Comparison of ENCODE assay signal across 8 cellular contexts in the genomic region with DNA sequence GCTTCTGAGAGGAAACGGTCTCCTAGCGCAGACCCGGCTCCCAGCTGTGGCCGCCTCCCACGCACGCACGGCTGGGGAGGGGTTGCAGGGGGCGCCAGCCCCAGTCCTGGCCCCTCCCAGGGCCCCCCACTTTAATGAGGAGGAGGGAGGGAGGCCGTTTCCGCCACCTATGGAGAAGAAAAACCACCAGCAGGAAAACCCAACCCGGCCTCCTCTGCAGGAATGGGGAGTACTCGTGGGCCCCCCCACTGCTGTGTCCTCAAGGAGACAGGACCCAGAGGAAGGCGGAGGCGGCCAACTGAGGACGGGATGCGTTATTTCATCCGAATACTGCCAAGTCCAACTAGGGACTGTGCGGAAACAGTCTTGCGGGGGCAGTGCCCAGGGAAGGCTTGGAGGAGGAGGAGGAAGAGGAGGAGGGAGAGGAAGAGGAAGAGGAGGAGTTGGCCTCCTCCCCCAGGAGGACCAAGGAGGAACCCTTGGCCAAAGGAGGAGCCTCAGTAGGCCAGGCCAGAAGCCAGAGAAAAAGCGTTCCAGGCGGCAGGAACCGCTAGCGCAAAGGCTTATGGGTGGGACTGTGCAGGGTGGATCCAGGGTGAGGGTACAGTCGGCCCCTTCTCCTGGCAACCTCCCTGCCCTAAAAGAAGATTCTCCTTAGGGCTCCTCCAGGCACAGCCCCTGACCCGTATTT. TPM values are rescaled to one million over a fixed set of nuclear protein-coding genes. Genes with fewer than 3 reads are reported as not detected.
DNase-seq lines count a peak whose midpoint lies in the region; TF ChIP-seq lines count a peak whose summit lies in the region.

No MANE protein-coding gene starts in this region.

- peaks cover 4% of the 10 kb centered on the region for H3K27me3 Mint-ChIP-seq in T-helper 1 cell treated with Interleukin-12 subunit alpha and Interleukin-12 subunit beta and Interleukin-4 antibody, amounts not matched to agents 30 μg/mL and 1 μg/mL, for 36 hours (ENCODE audit: low read depth)
- H3K27me3 Mint-ChIP-seq in osteocyte (ENCODE audit: unreplicated experiment), result no peaks in the 10 kb centered on the region

- no peak for TF ChIP-seq CTCF in fibroblast of mammary gland (conservative IDR thresholded peaks at IDR 0.05; ENCODE audit: control insufficient read depth, insufficient read depth, low read depth, low read length)
- no peak for TF ChIP-seq CTCF in osteocyte (IDR thresholded peaks at IDR 0.05)
- no peak for TF ChIP-seq CTCF in GM13977 (IDR thresholded peaks at IDR 0.05; ENCODE audit: extremely low read depth, insufficient read depth, missing control alignments)

- no peaks in the 10 kb centered on the region for H3K9me3 Mint-ChIP-seq in T-helper 1 cell treated with Interleukin-12 subunit alpha and Interleukin-12 subunit beta and Interleukin-4 antibody, amounts not matched to agents 30 μg/mL and 1 μg/mL, for 36 hours
- no peaks in the 10 kb centered on the region for H3K9me3 Mint-ChIP-seq in osteocyte (ENCODE audit: unreplicated experiment)

- peak overlapping the region; percentile 71 for H3K4me3 Mint-ChIP-seq in T-helper 1 cell treated with Interleukin-12 subunit alpha and Interleukin-12 subunit beta and Interleukin-4 antibody, amounts not matched to agents 30 μg/mL and 1 μg/mL, for 36 hours
- peak overlapping the region; percentile 56 for H3K4me3 Mint-ChIP-seq in osteocyte (ENCODE audit: unreplicated experiment)

- peak; percentile 68 for DNase-seq in SIG-M5 treated with dmso at 0.1 percent for 504 hours (lab: John Stamatoyannopoulos, UW; ENCODE audit: unreplicated experiment)
- no peak for DNase-seq in SIG-M5 (lab: John Stamatoyannopoulos, UW)
- DNase-seq in fibroblast of mammary gland (ENCODE audit: low read depth), result peak; percentile 90
- DNase-seq in osteocyte (ENCODE audit: extremely low spot score, unreplicated experiment), result no peak
- no peak for DNase-seq in GM13977 (ENCODE audit: low spot score)
- DNase-seq in activated effector memory CD4-positive, alpha-beta T cell treated with anti-CD3 and anti-CD28 coated beads, Interleukin-2, amount 50 U/mL, for 16 hours, result no peak
- no peak for DNase-seq in SW 1271 (lab: John Stamatoyannopoulos, UW)

- in situ Hi-C loops in GM13977 (cut with MboI; ENCODE audit: low pct_unique_long_range_greater_than_20kb, low sequenced_read_pairs, unreplicated experiment), result no loop called here

- H3K4me1 Mint-ChIP-seq in T-helper 1 cell treated with Interleukin-12 subunit alpha and Interleukin-12 subunit beta and Interleukin-4 antibody, amounts not matched to agents 30 μg/mL and 1 μg/mL, for 36 hours (ENCODE audit: low read depth), result peaks cover 41% of the 10 kb centered on the region
- peaks cover 52% of the 10 kb centered on the region for H3K4me1 Mint-ChIP-seq in osteocyte (ENCODE audit: unreplicated experiment)

- no peak overlapping the region for H3K27ac Mint-ChIP-seq in T-helper 1 cell treated with Interleukin-12 subunit alpha and Interleukin-12 subunit beta and Interleukin-4 antibody, amounts not matched to agents 30 μg/mL and 1 μg/mL, for 36 hours
- peak overlapping the region; percentile 100 for H3K27ac Mint-ChIP-seq in osteocyte (ENCODE audit: unreplicated experiment)

- peaks cover 2% of the 10 kb centered on the region for H3K36me3 Mint-ChIP-seq in T-helper 1 cell treated with Interleukin-12 subunit alpha and Interleukin-12 subunit beta and Interleukin-4 antibody, amounts not matched to agents 30 μg/mL and 1 μg/mL, for 36 hours (ENCODE audit: low read depth)
- no peaks in the 10 kb centered on the region for H3K36me3 Mint-ChIP-seq in osteocyte (ENCODE audit: unreplicated experiment)

- peak overlapping the region; percentile 43 for H3K4me3 ChIP-seq in fibroblast of mammary gland (ENCODE audit: control insufficient read depth, low read depth, low read length)

RNA-seq across cellular contexts. Expression of a gene that starts 3.9 kb away (rescaled TPM):
- total RNA-seq in osteocyte, result 82.9 and 102 TPM in 2 replicates

RNA-seq across cellular contexts. Expression of a gene that starts 17.9 kb away (rescaled TPM):
- 0.16 TPM in 1 of 2 replicates, not detected in the other for total RNA-seq in osteocyte

RNA-seq across cellular contexts. Expression of a gene that starts 22.6 kb away (rescaled TPM):
- total RNA-seq in osteocyte, result 159 and 178 TPM in 2 replicates

RNA-seq across cellular contexts. Expression of a gene that starts 29.4 kb away (rescaled TPM):
- 41.9 and 47.9 TPM in 2 replicates for total RNA-seq in osteocyte

Comparison
In these comparisons a context has a peak if more than half of its experiments do, and no peak if none do; other contexts are left out.
1. DNase-seq: peak in SIG-M5 treated with dmso at 0.1 percent for 504 hours (single experiment) and fibroblast of mammary gland (single experiment); none in SIG-M5 (single experiment), osteocyte (single experiment), GM13977 (single experiment), activated effector memory CD4-positive, alpha-beta T cell treated with anti-CD3 and anti-CD28 coated beads, Interleukin-2, amount 50 U/mL, for 16 hours (single experiment) and SW 1271 (0 of 2).